In genomic region chr1:222557148-222557547, GRCh38 we compare ENCODE assay signal across 18 cellular contexts. TPM values are rescaled to one million over a fixed set of nuclear protein-coding genes. Genes with fewer than 3 reads are reported as not detected.
"Had no signal": no experiment of that assay in that cellular context is flagged by ENCODE, and none has a peak within 500 bp of the region (broad histone marks: within the 10 kb centered on the region; RNA-seq: fewer than 3 reads in every experiment).

No MANE protein-coding gene starts in this region.

- H3K27ac ChIP-seq: neural progenitor cell, pancreas, uterus had no signal

- H3K36me3 ChIP-seq: uterus had no signal

- H3K4me1 Mint-ChIP-seq: activated naive CD8-positive, alpha-beta T cell treated with anti-CD3 and anti-CD28 coated beads, Interleukin-2, amount 50 U/mL, for 24 hours; central memory CD8-positive, alpha-beta T cell; endodermal cell; mesothelial cell of epicardium; T-cell had no signal

- H3K27ac Mint-ChIP-seq: activated naive CD8-positive, alpha-beta T cell treated with anti-CD3 and anti-CD28 coated beads, Interleukin-2, amount 50 U/mL, for 24 hours; dendritic cell treated with granulocyte-macrophage colony-stimulating factor and Interleukin-4, amounts not matched to agents 40 ng/mL and 50 ng/mL, for 4 days; endodermal cell; mesothelial cell of epicardium; neural progenitor cell; T-cell had no signal

- H3K27me3 ChIP-seq: neural progenitor cell, pancreas, uterus had no signal

- H3K9me3 Mint-ChIP-seq: activated naive CD8-positive, alpha-beta T cell treated with anti-CD3 and anti-CD28 coated beads, Interleukin-2, amount 50 U/mL, for 24 hours; central memory CD8-positive, alpha-beta T cell; dendritic cell treated with granulocyte-macrophage colony-stimulating factor and Interleukin-4, amounts not matched to agents 40 ng/mL and 50 ng/mL, for 4 days; endodermal cell; mesothelial cell of epicardium; neural progenitor cell; T-cell had no signal

- H2AFZ ChIP-seq: neural progenitor cell had no signal

- H3K4me3 ChIP-seq: neural progenitor cell, pancreas, uterus had no signal

- FAIRE-seq: astrocyte, frontal cortex, kidney, pancreas had no signal

- H3K9me3 ChIP-seq: pancreas, uterus had no signal

- DNase-seq: activated CD4-positive, alpha-beta T cell treated with anti-CD3 and anti-CD28 coated beads for 4 hours; activated naive CD4-positive, alpha-beta T cell treated with Interleukin-2 at 50 U/mL for 16 hours; activated naive CD8-positive, alpha-beta T cell treated with anti-CD3 and anti-CD28 coated beads, Interleukin-2, amount 50 U/mL, for 24 hours; endodermal cell; kidney; pancreas; stimulated activated CD4-positive, alpha-beta T cell treated with anti-CD3 and anti-CD28 coated beads, Interleukin-4, amount 100 ng/mL, for 1 hour; stimulated activated CD8-positive, alpha-beta memory T cell treated with anti-CD3 and anti-CD28 coated beads, Interleukin-4, amount 100 ng/mL, for 48 hours; T-cell; uterus had no signal

- H3K4me2 ChIP-seq: neural progenitor cell had no signal

- H3K4me1 ChIP-seq: neural progenitor cell, pancreas, uterus had no signal

- H3K9ac ChIP-seq: neural progenitor cell had no signal

- H3K27me3 Mint-ChIP-seq: activated naive CD8-positive, alpha-beta T cell treated with anti-CD3 and anti-CD28 coated beads, Interleukin-2, amount 50 U/mL, for 24 hours; central memory CD8-positive, alpha-beta T cell; dendritic cell treated with granulocyte-macrophage colony-stimulating factor and Interleukin-4, amounts not matched to agents 40 ng/mL and 50 ng/mL, for 4 days; T-cell had no signal

- H3K4me3 Mint-ChIP-seq: activated naive CD8-positive, alpha-beta T cell treated with anti-CD3 and anti-CD28 coated beads, Interleukin-2, amount 50 U/mL, for 24 hours; central memory CD8-positive, alpha-beta T cell; dendritic cell treated with granulocyte-macrophage colony-stimulating factor and Interleukin-4, amounts not matched to agents 40 ng/mL and 50 ng/mL, for 4 days; endodermal cell; mesothelial cell of epicardium; neural progenitor cell; T-cell had no signal

- ATAC-seq: activated naive CD8-positive, alpha-beta T cell treated with anti-CD3 and anti-CD28 coated beads, Interleukin-2, amount 50 U/mL, for 24 hours; esophagus mucosa; pancreas; T-cell had no signal

RNA-seq across cellular contexts. Expression of gene HHIPL2, which starts 9.2 kb away (rescaled TPM):
- total RNA-seq: lower leg skin had no signal
